In the genomic region with DNA sequence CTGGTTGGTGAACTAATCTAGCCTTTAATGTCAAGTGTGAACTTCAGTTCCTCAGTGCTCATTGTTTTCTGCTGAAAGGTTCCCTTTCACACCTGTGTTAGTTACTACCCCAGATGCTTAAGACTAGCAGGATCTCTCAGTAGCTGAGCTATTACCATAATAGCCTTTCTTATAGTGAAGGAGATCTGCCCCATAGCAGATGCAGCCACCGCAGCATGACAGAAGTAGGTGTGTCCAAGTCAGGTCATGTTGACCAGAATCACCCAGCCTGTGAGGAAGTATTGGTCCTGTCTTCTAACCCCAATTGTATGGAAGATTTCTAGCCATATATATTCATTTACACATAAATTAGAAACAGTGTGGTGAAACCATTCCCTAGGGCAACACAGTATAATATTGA, we compare ENCODE assay signal across 32 cellular contexts. TPM values are rescaled to one million over a fixed set of nuclear protein-coding genes. Genes with fewer than 3 reads are reported as not detected.
"Had no signal": no experiment of that assay in that cellular context is flagged by ENCODE, and none has a peak within 500 bp of the region (broad histone marks: within the 10 kb centered on the region; RNA-seq: fewer than 3 reads in every experiment).

No MANE protein-coding gene starts in this region.

- H3K9me3 Mint-ChIP-seq: activated CD4-positive, alpha-beta memory T cell treated with anti-CD3 and anti-CD28 coated beads, Interleukin-2, amount 10 ng/mL, durations not matched to agents 7 days and 5 days; activated naive CD4-positive, alpha-beta T cell treated with anti-CD3 and anti-CD28 coated beads, Interleukin-2, amount 10 ng/mL, durations not matched to agents 7 days and 5 days; activated naive CD8-positive, alpha-beta T cell treated with anti-CD3 and anti-CD28 coated beads, Interleukin-2, amount 50 U/mL, for 24 hours; central memory CD8-positive, alpha-beta T cell had no signal

- ATAC-seq: activated CD8-positive, alpha-beta memory T cell treated with anti-CD3 and anti-CD28 coated beads, Interleukin-2, amount 10 ng/mL, durations not matched to agents 7 days and 5 days; Panc1 had no signal

- DNase-seq: activated CD4-positive, alpha-beta memory T cell treated with anti-CD3 and anti-CD28 coated beads, Interleukin-2, amount 10 ng/mL, durations not matched to agents 7 days and 5 days; activated CD4-positive, alpha-beta T cell treated with anti-CD3 and anti-CD28 coated beads for 1 hour; activated CD4-positive, alpha-beta T cell treated with anti-CD3 and anti-CD28 coated beads for 48 hours; activated CD4-positive, CD25-positive, alpha-beta regulatory T cell; activated CD8-positive, alpha-beta memory T cell treated with anti-CD3 and anti-CD28 coated beads for 24 hours; activated CD8-positive, alpha-beta memory T cell treated with anti-CD3 and anti-CD28 coated beads, Interleukin-2, amount 10 ng/mL, durations not matched to agents 7 days and 5 days; activated CD8-positive, alpha-beta memory T cell treated with anti-CD3 and anti-CD28 coated beads, Interleukin-2, amount 50 U/mL, for 48 hours; activated effector memory CD4-positive, alpha-beta T cell treated with Interleukin-2 at 50 U/mL for 16 hours; activated naive CD4-positive, alpha-beta T cell treated with anti-CD3 and anti-CD28 coated beads, Interleukin-2, amount 10 ng/mL, durations not matched to agents 7 days and 5 days; activated naive CD8-positive, alpha-beta T cell treated with anti-CD3 and anti-CD28 coated beads, Interleukin-2, amount 50 U/mL, for 24 hours; activated T-cell treated with anti-CD3 and anti-CD28 coated beads, Interleukin-2, amount 50 U/mL, for 48 hours; NCI-H1048; NCI-H1105 treated with DMSO at 0.1 percent for 48 hours; NCI-H1436 treated with DMSO at 0.1 percent for 48 hours; NCI-H1694 treated with DMSO at 0.1 percent for 48 hours; NCI-H2029; NCI-H345; NCI-H524 treated with DMSO at 0.1 percent for 48 hours; SHP77; SJCRH30; T1000; WERI-Rb-1 had no signal

- H3K27me3 Mint-ChIP-seq: activated CD4-positive, alpha-beta memory T cell treated with anti-CD3 and anti-CD28 coated beads, Interleukin-2, amount 10 ng/mL, durations not matched to agents 7 days and 5 days; activated naive CD4-positive, alpha-beta T cell treated with anti-CD3 and anti-CD28 coated beads, Interleukin-2, amount 10 ng/mL, durations not matched to agents 7 days and 5 days; activated naive CD8-positive, alpha-beta T cell; activated naive CD8-positive, alpha-beta T cell treated with anti-CD3 and anti-CD28 coated beads, Interleukin-2, amount 50 U/mL, for 24 hours; central memory CD8-positive, alpha-beta T cell had no signal

- H3K4me3 ChIP-seq: cardiac muscle cell, MG63, SJCRH30, SK-N-MC had no signal

- H3K4me1 ChIP-seq: SJCRH30 had no signal

- H3K4me1 Mint-ChIP-seq: activated CD4-positive, alpha-beta memory T cell treated with anti-CD3 and anti-CD28 coated beads, Interleukin-2, amount 10 ng/mL, durations not matched to agents 7 days and 5 days; activated naive CD4-positive, alpha-beta T cell treated with anti-CD3 and anti-CD28 coated beads, Interleukin-2, amount 10 ng/mL, durations not matched to agents 7 days and 5 days; central memory CD8-positive, alpha-beta T cell had no signal

- H3K9me3 ChIP-seq: MG63, SJCRH30 had no signal

- H3K4me3 Mint-ChIP-seq: activated CD4-positive, alpha-beta memory T cell treated with anti-CD3 and anti-CD28 coated beads, Interleukin-2, amount 10 ng/mL, durations not matched to agents 7 days and 5 days; activated CD8-positive, alpha-beta memory T cell treated with anti-CD3 and anti-CD28 coated beads, Interleukin-2, amount 10 ng/mL, durations not matched to agents 7 days and 5 days; activated naive CD4-positive, alpha-beta T cell treated with anti-CD3 and anti-CD28 coated beads, Interleukin-2, amount 10 ng/mL, durations not matched to agents 7 days and 5 days; activated naive CD8-positive, alpha-beta T cell; activated naive CD8-positive, alpha-beta T cell treated with anti-CD3 and anti-CD28 coated beads, Interleukin-2, amount 50 U/mL, for 24 hours; central memory CD8-positive, alpha-beta T cell had no signal

- H3K27me3 ChIP-seq: brain microvascular endothelial cell, cardiac muscle cell, MG63, SJCRH30 had no signal

- H3K27ac ChIP-seq: brain microvascular endothelial cell, cardiac muscle cell, SJCRH30, SK-N-MC, WERI-Rb-1 had no signal

- H3K27ac Mint-ChIP-seq: activated CD4-positive, alpha-beta memory T cell treated with anti-CD3 and anti-CD28 coated beads, Interleukin-2, amount 10 ng/mL, durations not matched to agents 7 days and 5 days; activated CD8-positive, alpha-beta memory T cell treated with anti-CD3 and anti-CD28 coated beads, Interleukin-2, amount 10 ng/mL, durations not matched to agents 7 days and 5 days; activated naive CD4-positive, alpha-beta T cell treated with anti-CD3 and anti-CD28 coated beads, Interleukin-2, amount 10 ng/mL, durations not matched to agents 7 days and 5 days; activated naive CD8-positive, alpha-beta T cell; activated naive CD8-positive, alpha-beta T cell treated with anti-CD3 and anti-CD28 coated beads, Interleukin-2, amount 50 U/mL, for 24 hours had no signal

- H3K36me3 Mint-ChIP-seq: activated CD8-positive, alpha-beta memory T cell treated with anti-CD3 and anti-CD28 coated beads, Interleukin-2, amount 10 ng/mL, durations not matched to agents 7 days and 5 days; activated naive CD8-positive, alpha-beta T cell had no signal

- H3K36me3 ChIP-seq: brain microvascular endothelial cell, cardiac muscle cell, MG63, SJCRH30 had no signal

RNA-seq across cellular contexts. Expression of a gene that starts 37.3 kb away (rescaled TPM):
- total RNA-seq: activated CD4-positive, alpha-beta memory T cell treated with anti-CD3 and anti-CD28 coated beads, Interleukin-2, amount 10 ng/mL, durations not matched to agents 7 days and 5 days; activated CD8-positive, alpha-beta memory T cell treated with anti-CD3 and anti-CD28 coated beads, Interleukin-2, amount 10 ng/mL, durations not matched to agents 7 days and 5 days; cardiac muscle cell; NCI-H460; SJCRH30; T-helper 1 cell treated with Interleukin-12 subunit alpha and Interleukin-12 subunit beta and Interleukin-4 antibody, amounts not matched to agents 30 ng/mL and 1 ng/mL, for 36 hours; T-helper 2 cell treated with Interferon-gamma antibody and Interleukin-4, amounts not matched to agents 100 ng/mL and 5 ng/mL, for 36 hours had no signal
- polyA plus RNA-seq: cardiac muscle cell had no signal
